Comparison of ENCODE assay signal across 1 cellular context in genomic region chr16:22190169-22191088, GRCh38.
TF ChIP-seq lines count a peak whose summit lies in the region.

No MANE protein-coding gene starts in this region.

TF ChIP-seq in HepG2, 621 proteins besides CTCF, POLR2A, EP300 and RAD21 (continued from another document and continues in another):
- TF ChIP-seq SNAPC4 (CRISPR knock-in tag; IDR thresholded peaks at IDR 0.05) (no peak; the same call in 1 of the 2 replicates), GLI4 (CRISPR knock-in tag; IDR thresholded peaks at IDR 0.05; ENCODE audit: borderline replicate concordance) (peak; percentile 96), TBL1XR1 (IDR thresholded peaks at IDR 0.05; ENCODE audit: borderline replicate concordance, low read length, partially characterized antibody) (peak; percentile 68), NFKBIZ (CRISPR knock-in tag; IDR thresholded peaks at IDR 0.05) (no peak; the same call in 1 of the 2 replicates), ZNF431 (CRISPR knock-in tag; IDR thresholded peaks at IDR 0.05; ENCODE audit: borderline replicate concordance, low read depth) (no peak), NONO (IDR thresholded peaks at IDR 0.05) (no peak), NONO (CRISPR knock-in tag; conservative IDR thresholded peaks at IDR 0.05) (peak; percentile 82), JUNB (CRISPR knock-in tag; IDR thresholded peaks at IDR 0.05; ENCODE audit: borderline replicate concordance) (no peak), ZNF781 (CRISPR knock-in tag; IDR thresholded peaks at IDR 0.05; ENCODE audit: borderline replicate concordance, not compliant biosample characterization) (no peak), ZNF784 (CRISPR knock-in tag; IDR thresholded peaks at IDR 0.05; ENCODE audit: borderline replicate concordance) (peak; percentile 73; the same call in 1 of the 2 replicates), ZNF83 (CRISPR knock-in tag; IDR thresholded peaks at IDR 0.05; ENCODE audit: borderline replicate concordance) (peak; percentile 98), ZBTB14 (CRISPR knock-in tag; IDR thresholded peaks at IDR 0.05) (peak; percentile 65), ZMAT5 (CRISPR knock-in tag; IDR thresholded peaks at IDR 0.05; ENCODE audit: borderline replicate concordance, low read depth) (no peak), KDM5B (CRISPR knock-in tag; IDR thresholded peaks at IDR 0.05; ENCODE audit: borderline replicate concordance) (peak; percentile 89), KMT2A (CRISPR knock-in tag; IDR thresholded peaks at IDR 0.05) (peak; percentile 90), HDAC6 (IDR thresholded peaks at IDR 0.05; ENCODE audit: low read depth, low read length) (no peak), JUND (CRISPR knock-in tag; IDR thresholded peaks at IDR 0.05) (peak; percentile 52; the same call in 1 of the 2 replicates), ZSCAN22 (CRISPR knock-in tag; IDR thresholded peaks at IDR 0.05) (no peak; the same call in 1 of the 2 replicates), KLF15 (CRISPR knock-in tag; IDR thresholded peaks at IDR 0.05; ENCODE audit: borderline replicate concordance) (peak; percentile 43; the same call in 1 of the 2 replicates), ELK4 (CRISPR knock-in tag; IDR thresholded peaks at IDR 0.05; ENCODE audit: borderline replicate concordance) (peak; percentile 90), AGO2 (optimal IDR thresholded peaks at IDR 0.05; ENCODE audit: low read depth, low read length) (peak; percentile 54), ZNF580 (CRISPR knock-in tag; IDR thresholded peaks at IDR 0.05; ENCODE audit: borderline replicate concordance, low read depth) (0 out of 2 replicates have a peak, but pooled peaks have one; percentile 34), SKI (IDR thresholded peaks at IDR 0.05; ENCODE audit: partially characterized antibody) (no peak), ATF3 (CRISPR knock-in tag; IDR thresholded peaks at IDR 0.05) (peak; percentile 50), ARNT (IDR thresholded peaks at IDR 0.05) (no peak), ZNF143 (CRISPR knock-in tag; IDR thresholded peaks at IDR 0.05) (no peak), CREBL2 (CRISPR knock-in tag; IDR thresholded peaks at IDR 0.05; ENCODE audit: borderline replicate concordance) (peak; percentile 63; the same call in 1 of the 2 replicates), SP2 (CRISPR knock-in tag; IDR thresholded peaks at IDR 0.05) (peak; percentile 45; the same call in 1 of the 2 replicates), KDM4B (CRISPR knock-in tag; IDR thresholded peaks at IDR 0.05) (peak; percentile 12; the same call in 1 of the 2 replicates), MTERF4 (CRISPR knock-in tag; IDR thresholded peaks at IDR 0.05) (peak; percentile 98), SMARCE1 (IDR thresholded peaks at IDR 0.05; ENCODE audit: borderline replicate concordance) (no peak), PRPF4 (IDR thresholded peaks at IDR 0.05; ENCODE audit: low read depth, low read length, poor library complexity, severe bottlenecking) (no peak), SP4 (CRISPR knock-in tag; IDR thresholded peaks at IDR 0.05) (peak; percentile 96), IRF9 (CRISPR knock-in tag; IDR thresholded peaks at IDR 0.05; ENCODE audit: borderline replicate concordance) (peak; percentile 97; the same call in 1 of the 2 replicates), SUZ12 (IDR thresholded peaks at IDR 0.05; ENCODE audit: low read depth, low read length) (no peak), HNF1A (IDR thresholded peaks at IDR 0.05; ENCODE audit: low read depth) (no peak), HNF1A (CRISPR knock-in tag; IDR thresholded peaks at IDR 0.05; ENCODE audit: borderline replicate concordance) (peak; percentile 65; the same call in 1 of the 2 replicates), ZNF775 (CRISPR knock-in tag; IDR thresholded peaks at IDR 0.05; ENCODE audit: borderline replicate concordance) (0 out of 2 replicates have a peak, but pooled peaks have one; percentile 77), SAFB2 (CRISPR knock-in tag; IDR thresholded peaks at IDR 0.05; ENCODE audit: borderline replicate concordance, low read depth) (peak; percentile 94), ZNF720 (CRISPR knock-in tag; IDR thresholded peaks at IDR 0.05) (no peak), HCFC1 (IDR thresholded peaks at IDR 0.05; ENCODE audit: low read depth, low read length) (peak; percentile 2; the same call in 1 of the 2 replicates), HMG20B (CRISPR knock-in tag; conservative IDR thresholded peaks at IDR 0.05) (no peak), EZH2 (conservative IDR thresholded peaks at IDR 0.05; ENCODE audit: low read depth, low read length) (no peak)
